ENCODE assay signal across 18 cellular contexts in genomic region chr13:87344176-87344575, GRCh38.
"Had no signal": no experiment of that assay in that cellular context is flagged by ENCODE, and none has a peak within 500 bp of the region (broad histone marks: within the 10 kb centered on the region; RNA-seq: fewer than 3 reads in every experiment).

No MANE protein-coding gene starts in this region.

- H3K9me3 ChIP-seq: ascending aorta, tibial nerve had no signal

- ATAC-seq: esophagus mucosa, right cardiac atrium had no signal

- H3K27ac ChIP-seq: ascending aorta, skin epidermis, tibial nerve had no signal

- H3K4me3 ChIP-seq: ascending aorta, skin epidermis, tibial nerve had no signal

- H3K36me3 ChIP-seq: ascending aorta, tibial nerve had no signal

- H3K27me3 ChIP-seq: ascending aorta, tibial nerve had no signal

- H3K4me1 ChIP-seq: ascending aorta, tibial nerve had no signal

- DNase-seq: activated CD4-positive, alpha-beta T cell treated with anti-CD3 and anti-CD28 coated beads, Interleukin-2, amount 10 ng/mL, durations not matched to agents 24 days and 14 days; activated CD4-positive, CD25-positive, alpha-beta regulatory T cell; activated CD8-positive, alpha-beta memory T cell treated with anti-CD3 and anti-CD28 coated beads, Interleukin-2, amount 50 U/mL, for 48 hours; activated naive CD4-positive, alpha-beta T cell; caudate nucleus; hippocampal formation; kidney; occipital lobe; right cardiac atrium; stimulated activated CD4-positive, alpha-beta T cell treated with anti-CD3 and anti-CD28 coated beads, Interleukin-15, amount 100 ng/mL, for 24 hours; stimulated activated CD4-positive, alpha-beta T cell treated with anti-CD3 and anti-CD28 coated beads, Interleukin-4, amount 100 ng/mL, for 4 hours; stimulated activated CD8-positive, alpha-beta memory T cell treated with anti-CD3 and anti-CD28 coated beads, Interleukin-4, amount 100 ng/mL, for 48 hours; stimulated activated naive CD4-positive, alpha-beta T cell treated with Interleukin-2 at 50 U/mL for 16 hours; substantia nigra had no signal
